In the genomic region with DNA sequence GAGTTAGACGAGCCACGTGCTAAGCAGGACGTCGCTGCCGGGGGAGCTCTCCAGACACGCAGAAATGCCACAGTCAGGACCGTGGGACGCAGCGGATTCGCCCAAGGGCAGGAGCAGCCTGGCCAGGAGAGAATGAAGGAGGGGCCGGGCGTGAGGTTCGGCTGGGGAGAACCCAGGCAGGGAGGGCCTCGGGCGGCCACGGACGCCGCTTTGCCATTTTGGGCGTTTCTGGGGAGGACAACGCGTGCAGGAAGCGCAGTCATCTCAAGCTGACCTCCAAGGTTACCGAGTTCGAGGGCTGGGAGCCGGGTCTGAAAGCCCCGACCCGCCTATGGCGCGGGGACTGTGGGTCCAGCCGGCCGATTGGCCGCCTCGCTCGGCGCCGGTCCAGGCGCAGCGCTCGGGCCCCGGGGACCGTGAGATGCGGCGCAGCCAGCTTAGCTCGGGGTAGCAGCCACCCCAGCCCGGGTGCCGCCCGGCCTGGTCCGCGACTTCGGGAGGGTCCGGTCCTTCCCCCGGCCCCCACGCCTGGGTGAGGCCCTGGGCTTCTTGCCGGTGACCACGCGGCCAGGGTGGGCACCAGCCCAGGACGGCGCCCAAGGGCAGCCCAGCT, we compare ENCODE assay signal across 8 cellular contexts. TPM values are rescaled to one million over a fixed set of nuclear protein-coding genes. Genes with fewer than 3 reads are reported as not detected.
DNase-seq lines count a peak whose midpoint lies in the region; ATAC-seq and TF ChIP-seq lines count a peak whose summit lies in the region.

No MANE protein-coding gene starts in this region.

- TF ChIP-seq CTCF in foreskin fibroblast (IDR thresholded peaks at IDR 0.05; ENCODE audit: low read depth, low read length) (no peak), ovary (IDR thresholded peaks at IDR 0.05) (no peak)

- intact Hi-C loops in ovary (cut with DNase I) = no loop called here

- H3K4me3 ChIP-seq in ACC112 (ENCODE audit: low read depth, low read length) (peak overlapping the region; percentile 83), foreskin fibroblast (ENCODE audit: low read depth in 1 of 2, low read length in 2 of 2) (peak overlapping the region; percentile 69 to 77), ovary (peak overlapping the region; percentile 82)
- H3K4me3 ChIP-seq in Jurkat, Clone E6-1 (ENCODE audit: low read length) = peak overlapping the region; percentile 72

- peaks cover 4% of the 10 kb centered on the region; the same call in 1 of the 2 replicates for H3K36me3 ChIP-seq in ACC112 (ENCODE audit: insufficient read depth, low read length)
- H3K36me3 ChIP-seq in ovary = no peaks in the 10 kb centered on the region

- ATAC-seq in GM19467 (IDR thresholded peaks at IDR 0.05; ENCODE audit: unreplicated experiment) = peak; percentile 9

- 1 to 2% (median 2%) methylated on average over 26 to 58 of the region's 58 CpGs for WGBS in ovary, 3 donors

- H3K9me3 ChIP-seq in ovary = no peaks in the 10 kb centered on the region

- H3K4me1 ChIP-seq in ACC112 (ENCODE audit: control insufficient read depth, insufficient read depth, low read length, unreplicated experiment) = peaks cover 42% of the 10 kb centered on the region
- peaks cover 9% of the 10 kb centered on the region for H3K4me1 ChIP-seq in ovary (ENCODE audit: insufficient read depth)

- H2AFZ ChIP-seq in ACC112 (ENCODE audit: low read length, unreplicated experiment) = peak overlapping the region; percentile 66

- TF ChIP-seq POLR2A in ovary (IDR thresholded peaks at IDR 0.05) = no peak

- no peak for TF ChIP-seq EP300 in ovary (IDR thresholded peaks at IDR 0.05)

- no peak for DNase-seq in Jurkat, Clone E6-1 (ENCODE audit: low read depth, low spot score)
- DNase-seq in activated T-helper 1 cell treated with Interleukin-2 at 50 U/mL for 16 hours (ENCODE audit: low read depth) (peak; percentile 15), foreskin fibroblast (peak; percentile 53 to 82), ovary (peak in 3 of 5 donors; percentile 37 to 57 (median 45)), NCI-H1092 (lab: John Stamatoyannopoulos, UW) (no peak), GM19238 (ENCODE audit: insufficient read length, low spot score) (no peak)

- H3K27ac ChIP-seq in ACC112 (ENCODE audit: low read depth, low read length) (peak overlapping the region; percentile 82), ovary (peak overlapping the region; percentile 55 to 68)

- no peaks in the 10 kb centered on the region for H3K27me3 ChIP-seq in ACC112 (ENCODE audit: insufficient read depth, low read length)
- no peaks in the 10 kb centered on the region for H3K27me3 ChIP-seq in ovary

- peaks cover 8% of the 10 kb centered on the region for H3K79me2 ChIP-seq in ACC112 (ENCODE audit: control insufficient read depth, insufficient read depth, low read length, unreplicated experiment)

RNA-seq across cellular contexts. Expression of gene MAN1B1, which starts 0.8 kb away (rescaled TPM):
- 37.9 TPM for polyA plus RNA-seq in Jurkat, Clone E6-1 (2012; ENCODE audit: insufficient read depth, insufficient read length)
- 10 to 100 TPM; 30.2 to 55.1 (median 38.6) TPM for total RNA-seq in ovary
- 100 to 1,000 TPM in 1 of 2 donors, 10 to 100 TPM in 1; 44.0 to 109 TPM for polyA plus RNA-seq in ovary

RNA-seq across cellular contexts. Expression of gene UAP1L1, which starts 8.7 kb away (rescaled TPM):
- polyA plus RNA-seq in Jurkat, Clone E6-1 (2012; ENCODE audit: insufficient read depth, insufficient read length) = 11.5 TPM
- total RNA-seq in ovary = 1 to 10 TPM; 1.3 to 6.3 (median 4.1) TPM
- 1 to 10 TPM; 3.0 to 4.1 TPM for polyA plus RNA-seq in ovary

RNA-seq across cellular contexts. Expression of gene SAPCD2, which starts 15.7 kb away (rescaled TPM):
- polyA plus RNA-seq in Jurkat, Clone E6-1 (2012; ENCODE audit: insufficient read depth, insufficient read length) = 38.7 TPM
- total RNA-seq in ovary = under 1 TPM in 5 of 7 donors, not detected in 2; 0.24 to 0.62 (median 0.37) TPM
- polyA plus RNA-seq in ovary = under 1 TPM; 0.10 to 0.15 TPM

RNA-seq across cellular contexts. Expression of gene DPP7, which starts 28.5 kb away (rescaled TPM):
- 239 TPM for polyA plus RNA-seq in Jurkat, Clone E6-1 (2012; ENCODE audit: insufficient read depth, insufficient read length)
- total RNA-seq in ovary = 100 to 1,000 TPM in 2 of 7 donors, 10 to 100 TPM in 5; 39.8 to 117 (median 95.6) TPM
- polyA plus RNA-seq in ovary = 10 to 100 TPM in 1 of 2 donors, 1 to 10 TPM in 1; 3.0 to 88.7 TPM

RNA-seq across cellular contexts. Expression of gene ENTPD2, which starts 32.2 kb away (rescaled TPM):
- not detected for polyA plus RNA-seq in Jurkat, Clone E6-1 (2012; ENCODE audit: insufficient read depth, insufficient read length)
- total RNA-seq in ovary = 1 to 10 TPM in 4 of 7 donors, under 1 TPM in 3; 0.12 to 5.1 (median 1.0) TPM
- polyA plus RNA-seq in ovary = under 1 TPM; 0.32 to 0.82 TPM

Comparison
In these comparisons a context has a peak if more than half of its experiments do, and no peak if none do; other contexts are left out.
1. DNase-seq: peak in activated T-helper 1 cell treated with Interleukin-2 at 50 U/mL for 16 hours (single experiment), foreskin fibroblast (2 of 2) and ovary (3 of 5); none in Jurkat, Clone E6-1 (single experiment), NCI-H1092 (single experiment) and GM19238 (single experiment).
2. Peak in every context shown above with its lines, with median percentiles within 50 percentile points of each other: H3K4me3 ChIP-seq.